Comparison of ENCODE assay signal across 6 cellular contexts in genomic region chr6:31794294-31794865, GRCh38. TPM values are rescaled to one million over a fixed set of nuclear protein-coding genes. Genes with fewer than 3 reads are reported as not detected.
DNase-seq lines count a peak whose midpoint lies in the region; ATAC-seq and TF ChIP-seq lines count a peak whose summit lies in the region.

No MANE protein-coding gene starts in this region.

- DNase-seq in EL, result peak; percentile 42
- DNase-seq in Panc1 (ENCODE audit: low read depth, low spot score), result no peak
- DNase-seq in fibroblast of villous mesenchyme (ENCODE audit: low read depth), result peak; percentile 61
- no peak for DNase-seq in testis

- CTCF ChIA-PET in Panc1 (lab: Charles Lee), result no interaction called here

- BruUV-seq in Panc1 (replicated peaks; lab: Mats Ljungman, UMichigan), result TSS peak; percentile 84

- ATAC-seq in Panc1 (no peak), HG03025 (IDR thresholded peaks at IDR 0.05; ENCODE audit: low FRiP score, unreplicated experiment) (no peak), GM19455 (IDR thresholded peaks at IDR 0.05; ENCODE audit: unreplicated experiment) (no peak)

- TF ChIP-seq POLR2A in testis (IDR thresholded peaks at IDR 0.05), result no peak

- H3K27me3 ChIP-seq in Panc1 (ENCODE audit: control insufficient read depth, insufficient read depth, low read length) (no peaks in the 10 kb centered on the region), testis (no peaks in the 10 kb centered on the region)

- peaks cover 8% of the 10 kb centered on the region for H3K36me3 ChIP-seq in Panc1 (ENCODE audit: control insufficient read depth, insufficient read depth, low read length)
- no peaks in the 10 kb centered on the region for H3K36me3 ChIP-seq in testis (ENCODE audit: low read depth, missing control alignments)

- H3K4me1 ChIP-seq in Panc1 (ENCODE audit: control insufficient read depth, insufficient read depth, low read length) (peaks cover 21% of the 10 kb centered on the region), testis (peaks cover 13% of the 10 kb centered on the region)

- TF ChIP-seq CTCF in Panc1 (IDR thresholded peaks at IDR 0.05) (no peak), fibroblast of villous mesenchyme (IDR thresholded peaks at IDR 0.05; ENCODE audit: insufficient read depth, low read depth, low read length) (no peak), testis (IDR thresholded peaks at IDR 0.05) (no peak)

- 11 to 14% methylated on average over 7 of the region's 7 CpGs for WGBS in testis, 2 donors

- H3K9me3 ChIP-seq in Panc1 (ENCODE audit: control insufficient read depth, insufficient read depth, low read depth, low read length), result no peaks in the 10 kb centered on the region
- H3K9me3 ChIP-seq in testis, result no peaks in the 10 kb centered on the region

- H3K27ac ChIP-seq in Panc1 (ENCODE audit: low read length), result peak overlapping the region; percentile 99
- H3K27ac ChIP-seq in testis, result peak overlapping the region; percentile 71 to 97

- intact Hi-C loops in Panc1 (cut with micrococcal nuclease; ENCODE audit: unreplicated experiment), result no loop called here
- intact Hi-C loops in testis (cut with DNase I; ENCODE audit: low total_unique reads), result no loop called here

- in situ Hi-C loops in Panc1 (cut with HindIII; ENCODE audit: low pct_unique_long_range_greater_than_20kb, low sequenced_read_pairs), result no loop called here

- POLR2A ChIA-PET in Panc1 (lab: Charles Lee), result no interaction called here

- H3K4me3 ChIP-seq in Panc1 (ENCODE audit: low read depth in 2 of 2, low read length in 2 of 2) (peak overlapping the region; percentile 92 to 99), fibroblast of villous mesenchyme (ENCODE audit: low read depth, low read length) (peak overlapping the region; percentile 94), testis (peak overlapping the region; percentile 91 to 98)

RNA-seq across cellular contexts. Expression of gene VARS1, which starts 1.2 kb away (rescaled TPM):
- total RNA-seq in Panc1 (2021; ENCODE audit: unreplicated experiment) (229 TPM), fibroblast of villous mesenchyme (60.0 and 73.1 TPM in 2 replicates), testis (100 to 1,000 TPM in 1 of 2 donors, 10 to 100 TPM in 1; 94.8 to 131 TPM)
- 274 TPM for polyA plus RNA-seq in Panc1 (2012; ENCODE audit: insufficient read length)
- 156 TPM for polyA plus RNA-seq in testis (ENCODE audit: insufficient read depth, low read depth, low replicate concordance)

RNA-seq across cellular contexts. Expression of gene LSM2, which starts 12.4 kb away (rescaled TPM):
- total RNA-seq in Panc1 (2021; ENCODE audit: unreplicated experiment), result 89.7 TPM
- polyA plus RNA-seq in Panc1 (2012; ENCODE audit: insufficient read length), result 91.3 TPM
- 21.6 and 23.7 TPM in 2 replicates for total RNA-seq in fibroblast of villous mesenchyme
- total RNA-seq in testis, result 10 to 100 TPM; 43.3 to 49.6 TPM
- 55.5 TPM for polyA plus RNA-seq in testis (ENCODE audit: insufficient read depth, low read depth, low replicate concordance)

RNA-seq across cellular contexts. Expression of gene VWA7, which starts 17.3 kb away (rescaled TPM):
- total RNA-seq in Panc1 (2021; ENCODE audit: unreplicated experiment) (4.3 TPM), fibroblast of villous mesenchyme (under 0.01 TPM in 2 replicates), testis (1 to 10 TPM; 3.1 to 6.3 TPM)
- polyA plus RNA-seq in Panc1 (2012; ENCODE audit: insufficient read length), result 2.7 TPM
- polyA plus RNA-seq in testis (ENCODE audit: insufficient read depth, low read depth, low replicate concordance), result 2.7 TPM

RNA-seq across cellular contexts. Expression of gene HSPA1L, which starts 20.7 kb away (rescaled TPM):
- total RNA-seq in Panc1 (2021; ENCODE audit: unreplicated experiment) (2.8 TPM), fibroblast of villous mesenchyme (0.86 and 0.97 TPM in 2 replicates), testis (10 to 100 TPM; 30.3 to 87.9 TPM)
- polyA plus RNA-seq in Panc1 (2012; ENCODE audit: insufficient read length), result 3.8 TPM
- polyA plus RNA-seq in testis (ENCODE audit: insufficient read depth, low read depth, low replicate concordance), result 103 TPM

RNA-seq across cellular contexts. Expression of gene HSPA1A, which starts 21.0 kb away (rescaled TPM):
- total RNA-seq in Panc1 (2021; ENCODE audit: unreplicated experiment) (169 TPM), fibroblast of villous mesenchyme (77.0 and 132 TPM in 2 replicates), testis (100 to 1,000 TPM; 113 to 151 TPM)
- 344 TPM for polyA plus RNA-seq in Panc1 (2012; ENCODE audit: insufficient read length)
- polyA plus RNA-seq in testis (ENCODE audit: insufficient read depth, low read depth, low replicate concordance), result 90.4 TPM

Comparison
In these comparisons a context has a peak if more than half of its experiments do, and no peak if none do; other contexts are left out.
1. DNase-seq: peak in EL (single experiment) and fibroblast of villous mesenchyme (single experiment); none in Panc1 (single experiment) and testis (single experiment).
2. Peak in every context shown above with its lines, with median percentiles within 50 percentile points of each other: H3K4me3 ChIP-seq.